In genomic region chr7:32616625-32617024, GRCh38 we compare ENCODE assay signal across 10 cellular contexts.
DNase-seq lines count a peak whose midpoint lies in the region; ATAC-seq and TF ChIP-seq lines count a peak whose summit lies in the region.
"Had no signal": no experiment of that assay in that cellular context is flagged by ENCODE, and none has a peak within 500 bp of the region (broad histone marks: within the 10 kb centered on the region; RNA-seq: fewer than 3 reads in every experiment).

No MANE protein-coding gene starts in this region.

- WGBS in thyroid gland, 2 donors, result 80 to 86% methylated on average over 1 of the region's 1 CpG

- intact Hi-C loops in thyroid gland (cut with DNase I), result no loop called here

- H3K4me3 ChIP-seq in right atrium auricular region, result no peak overlapping the region
- no peak overlapping the region for H3K4me3 ChIP-seq in thyroid gland (replicated peaks in 1 of 3)
- H3K4me3 ChIP-seq: sigmoid colon had no signal

- H3K36me3 ChIP-seq in right atrium auricular region, result no peaks in the 10 kb centered on the region
- no peaks in the 10 kb centered on the region for H3K36me3 ChIP-seq in thyroid gland
- H3K36me3 ChIP-seq: sigmoid colon had no signal

- H3K9me3 ChIP-seq in right atrium auricular region (no peaks in the 10 kb centered on the region), thyroid gland (no peaks in the 10 kb centered on the region)
- H3K9me3 ChIP-seq: sigmoid colon had no signal

- TF ChIP-seq CTCF in right atrium auricular region (IDR thresholded peaks at IDR 0.05) (no peak), thyroid gland (IDR thresholded peaks at IDR 0.05) (no peak), GM20000 (IDR thresholded peaks at IDR 0.05; ENCODE audit: extremely low read depth, missing control alignments) (no peak)

- no peak for ATAC-seq in GM21825 (IDR thresholded peaks at IDR 0.05; ENCODE audit: unreplicated experiment)

- H3K27ac ChIP-seq in right atrium auricular region (peak overlapping the region in 1 of 2 donors; percentile 23), thyroid gland (no peak overlapping the region)
- H3K27ac ChIP-seq: sigmoid colon had no signal

- peak; percentile 30 for DNase-seq in HS-27A (ENCODE audit: low read depth)
- DNase-seq in amniotic stem cell (lab: John Stamatoyannopoulos, UW), result peak; percentile 49
- DNase-seq in right atrium auricular region (ENCODE audit: low spot score), result peak; percentile 72
- DNase-seq in thyroid gland, result peak; percentile 8 to 18
- DNase-seq in GM20000 (ENCODE audit: low spot score), result no peak
- DNase-seq in NCI-H1694 treated with DMSO at 0.1 percent for 48 hours (lab: John Stamatoyannopoulos, UW), result no peak
- DNase-seq: activated CD4-positive, alpha-beta T cell treated with anti-CD3 and anti-CD28 coated beads, Interleukin-2, amount 10 ng/mL, durations not matched to agents 7 days and 5 days; KG1; sigmoid colon had no signal

- peaks cover 0 to 14% of the 10 kb centered on the region in 2 donors for H3K4me1 ChIP-seq in right atrium auricular region
- peaks cover 0 to 12% of the 10 kb centered on the region in 2 donors for H3K4me1 ChIP-seq in thyroid gland

- TF ChIP-seq POLR2A in thyroid gland (IDR thresholded peaks at IDR 0.05), result no peak

- H3K27me3 ChIP-seq in right atrium auricular region (no peaks in the 10 kb centered on the region), thyroid gland (no peaks in the 10 kb centered on the region)
- H3K27me3 ChIP-seq: sigmoid colon had no signal

Comparison
In these comparisons a context has a peak if more than half of its experiments do, and no peak if none do; other contexts are left out.
1. DNase-seq: peak in HS-27A (single experiment), amniotic stem cell (single experiment), right atrium auricular region (single experiment) and thyroid gland (2 of 2); none in GM20000 (single experiment) and NCI-H1694 treated with DMSO at 0.1 percent for 48 hours (single experiment).